Comparison of ENCODE assay signal across 25 cellular contexts in genomic region chr18:31920326-31920725, GRCh38.
"Had no signal": no experiment of that assay in that cellular context is flagged by ENCODE, and none has a peak within 500 bp of the region (broad histone marks: within the 10 kb centered on the region; RNA-seq: fewer than 3 reads in every experiment).

No MANE protein-coding gene starts in this region.

- DNase-seq: activated CD4-positive, alpha-beta memory T cell treated with anti-CD3 and anti-CD28 coated beads for 36 hours; activated CD4-positive, alpha-beta T cell treated with anti-CD3 and anti-CD28 coated beads, Interleukin-2, amount 10 ng/mL, durations not matched to agents 24 days and 14 days; activated CD4-positive, CD25-positive, alpha-beta regulatory T cell treated with anti-CD3 and anti-CD28 coated beads, Interleukin-2, amount 50 U/mL, for 72 hours; activated CD8-positive, alpha-beta memory T cell treated with anti-CD3 and anti-CD28 coated beads, Interleukin-2, amount 50 U/mL, for 4 hours; activated gamma-delta T cell treated with Interleukin-2 at 50 U/mL for 16 hours; activated naive CD4-positive, alpha-beta T cell treated with anti-CD3 and anti-CD28 coated beads, Interleukin-2, amount 50 U/mL, for 16 hours; activated T-cell treated with anti-CD3 and anti-CD28 coated beads, Interleukin-2, amount 50 U/mL, for 1 hour; central memory CD4-positive, alpha-beta T cell; foreskin melanocyte; kidney glomerular epithelial cell; lower lobe of right lung; mesenchymal stem cell; natural killer cell; occipital lobe; psoas muscle; sigmoid colon; small intestine; stimulated activated CD4-positive, alpha-beta T cell treated with anti-CD3 and anti-CD28 coated beads, Interleukin-4, amount 100 ng/mL, for 24 hours; uterus had no signal

- H3K4me3 ChIP-seq: breast epithelium, esophagus muscularis mucosa, lower lobe of right lung, neural progenitor cell, psoas muscle, sigmoid colon, uterus had no signal

- H3K9me3 ChIP-seq: breast epithelium, esophagus muscularis mucosa, lower lobe of right lung, psoas muscle, sigmoid colon, uterus had no signal

- H3K36me3 ChIP-seq: breast epithelium, uterus had no signal

- ATAC-seq: left lobe of liver; lower lobe of right lung; natural killer cell; psoas muscle; stimulated activated effector memory CD8-positive, alpha-beta T cell treated with anti-CD3 and anti-CD28 coated beads, Interleukin-12 subunit alpha, Interleukin-12 subunit beta, amount 100 ng/mL, for 72 hours had no signal

- H3K27ac ChIP-seq: breast epithelium, esophagus muscularis mucosa, lower lobe of right lung, neural progenitor cell, parathyroid adenoma, psoas muscle, sigmoid colon, uterus had no signal

- H3K4me2 ChIP-seq: neural progenitor cell had no signal

- H3K27me3 ChIP-seq: breast epithelium, esophagus muscularis mucosa, neural progenitor cell, sigmoid colon, uterus had no signal

- H3K9ac ChIP-seq: neural progenitor cell, parathyroid adenoma had no signal

- H3K4me1 ChIP-seq: breast epithelium, esophagus muscularis mucosa, lower lobe of right lung, neural progenitor cell, parathyroid adenoma, psoas muscle, sigmoid colon, uterus had no signal
